26 cellular contexts compared by ENCODE assay signal in genomic region chr12:104590002-104590401, GRCh38.
"Had no signal": no experiment of that assay in that cellular context is flagged by ENCODE, and none has a peak within 500 bp of the region (broad histone marks: within the 10 kb centered on the region; RNA-seq: fewer than 3 reads in every experiment).

No MANE protein-coding gene starts in this region.

- DNase-seq: activated CD4-positive, alpha-beta T cell treated with anti-CD3 and anti-CD28 coated beads for 1 hour; activated CD8-positive, alpha-beta memory T cell treated with anti-CD3 and anti-CD28 coated beads for 24 hours; activated naive CD8-positive, alpha-beta T cell treated with anti-CD3 and anti-CD28 coated beads, Interleukin-2, amount 50 U/mL, for 24 hours; amygdala; central memory CD4-positive, alpha-beta T cell; endodermal cell; foreskin keratinocyte; heart right ventricle; midbrain; naive thymus-derived CD4-positive, alpha-beta T cell; nucleus accumbens; pancreas; retina; stimulated activated CD4-positive, alpha-beta T cell treated with anti-CD3 and anti-CD28 coated beads, Interleukin-2, amount 100 ng/mL, for 24 hours; stimulated activated naive CD4-positive, alpha-beta T cell; T-helper 2 cell; tibial artery had no signal

- H3K27me3 Mint-ChIP-seq: activated naive CD4-positive, alpha-beta T cell treated with anti-CD3 and anti-CD28 coated beads, Interleukin-2, amount 50 U/mL, for 24 hours; activated naive CD8-positive, alpha-beta T cell treated with anti-CD3 and anti-CD28 coated beads, Interleukin-2, amount 50 U/mL, for 24 hours; dendritic cell treated with granulocyte-macrophage colony-stimulating factor and Interleukin-4, amounts not matched to agents 40 ng/mL and 50 ng/mL, for 4 days; naive thymus-derived CD4-positive, alpha-beta T cell had no signal

- H3K27ac Mint-ChIP-seq: activated naive CD4-positive, alpha-beta T cell treated with anti-CD3 and anti-CD28 coated beads, Interleukin-2, amount 50 U/mL, for 24 hours; activated naive CD8-positive, alpha-beta T cell treated with anti-CD3 and anti-CD28 coated beads, Interleukin-2, amount 50 U/mL, for 24 hours; activated T-helper 2 cell treated with anti-CD3 and anti-CD28 coated beads, Interferon-gamma antibody, Interleukin-2, Interleukin-4, amounts not matched to agents 10 μg/mL and 5 μg/mL and 100 μg/mL, durations not matched to agents 14 hours and 24 hours and 36 hours; dendritic cell treated with granulocyte-macrophage colony-stimulating factor and Interleukin-4, amounts not matched to agents 40 ng/mL and 50 ng/mL, for 4 days; endodermal cell had no signal

- H3K9me3 Mint-ChIP-seq: activated naive CD4-positive, alpha-beta T cell treated with anti-CD3 and anti-CD28 coated beads, Interleukin-2, amount 50 U/mL, for 24 hours; activated naive CD8-positive, alpha-beta T cell treated with anti-CD3 and anti-CD28 coated beads, Interleukin-2, amount 50 U/mL, for 24 hours; activated T-helper 2 cell treated with anti-CD3 and anti-CD28 coated beads, Interferon-gamma antibody, Interleukin-2, Interleukin-4, amounts not matched to agents 10 μg/mL and 5 μg/mL and 100 μg/mL, durations not matched to agents 14 hours and 24 hours and 36 hours; dendritic cell treated with granulocyte-macrophage colony-stimulating factor and Interleukin-4, amounts not matched to agents 40 ng/mL and 50 ng/mL, for 4 days; endodermal cell had no signal

- H3K27ac ChIP-seq: breast epithelium, esophagus muscularis mucosa, heart right ventricle, pancreas, prostate gland, skin epidermis, suprapubic skin, tibial artery had no signal

- H3K4me3 Mint-ChIP-seq: activated naive CD4-positive, alpha-beta T cell treated with anti-CD3 and anti-CD28 coated beads, Interleukin-2, amount 50 U/mL, for 24 hours; activated naive CD8-positive, alpha-beta T cell treated with anti-CD3 and anti-CD28 coated beads, Interleukin-2, amount 50 U/mL, for 24 hours; dendritic cell treated with granulocyte-macrophage colony-stimulating factor and Interleukin-4, amounts not matched to agents 40 ng/mL and 50 ng/mL, for 4 days; endodermal cell; naive thymus-derived CD4-positive, alpha-beta T cell had no signal

- ATAC-seq: activated naive CD8-positive, alpha-beta T cell treated with anti-CD3 and anti-CD28 coated beads, Interleukin-2, amount 50 U/mL, for 24 hours; foreskin keratinocyte; heart right ventricle; naive thymus-derived CD4-positive, alpha-beta T cell; pancreas; sciatic nerve had no signal

- H3K27me3 ChIP-seq: breast epithelium, esophagus muscularis mucosa, foreskin keratinocyte, heart right ventricle, pancreas, suprapubic skin, tibial artery had no signal

- H3K9me3 ChIP-seq: breast epithelium, esophagus muscularis mucosa, heart right ventricle, pancreas, prostate gland, suprapubic skin, tibial artery had no signal

- H3K4me3 ChIP-seq: breast epithelium, esophagus muscularis mucosa, heart right ventricle, pancreas, prostate gland, skin epidermis, suprapubic skin, tibial artery had no signal

- H3K36me3 ChIP-seq: breast epithelium, esophagus muscularis mucosa, heart right ventricle, pancreas, prostate gland, suprapubic skin, tibial artery had no signal

- H3K4me1 ChIP-seq: breast epithelium, pancreas, tibial artery had no signal
